In genomic region chr10:76981251-76981650, GRCh38 we compare ENCODE assay signal across 11 cellular contexts.
A peak's percentile ranks its signal among the peaks of the same experiment; 100 is the strongest.
DNase-seq lines count a peak whose midpoint lies in the region; ATAC-seq and TF ChIP-seq lines count a peak whose summit lies in the region.
"Had no signal": no experiment of that assay in that cellular context is flagged by ENCODE, and none has a peak within 500 bp of the region (broad histone marks: within the 10 kb centered on the region; RNA-seq: fewer than 3 reads in every experiment).

No MANE protein-coding gene starts in this region.

- TF ChIP-seq CTCF in WTC11 (IDR thresholded peaks at IDR 0.05) (no peak), nephron (IDR thresholded peaks at IDR 0.05; ENCODE audit: unreplicated experiment in 3 of 3) (no peak)

- DNase-seq in NCI-H146 (lab: John Stamatoyannopoulos, UW), result peak; percentile 92
- peak; percentile 61 for DNase-seq in NCI-H2227 treated with DMSO at 0.1 percent for 48 hours (lab: John Stamatoyannopoulos, UW)
- DNase-seq in WTC11 (ENCODE audit: low spot score), result no peak
- no peak for DNase-seq in NCI-H1417 (lab: John Stamatoyannopoulos, UW)
- DNase-seq in HuH-7 (ENCODE audit: low spot score), result no peak
- no peak for DNase-seq in NCI-H1694 (lab: John Stamatoyannopoulos, UW)
- DNase-seq: CD4-positive, alpha-beta memory T cell; DMS79 had no signal

- H3K9me3 Mint-ChIP-seq in WTC11 (no peaks in the 10 kb centered on the region), nephron (no peaks in the 10 kb centered on the region)
- H3K9me3 Mint-ChIP-seq: CD4-positive, alpha-beta memory T cell had no signal

- POLR2A ChIA-PET in WTC11 (lab: Charles Lee), result no interaction called here

- CTCF ChIA-PET in WTC11 (lab: Charles Lee), result no interaction called here

- no peak overlapping the region for H3K27ac Mint-ChIP-seq in WTC11
- peak overlapping the region in 2 of 3 experiments; percentile 9 to 18 for H3K27ac Mint-ChIP-seq in nephron
- H3K27ac Mint-ChIP-seq: B cell; CD4-positive, alpha-beta memory T cell had no signal

- H3K4me3 Mint-ChIP-seq in WTC11 (no peak overlapping the region), nephron (no peak overlapping the region)
- H3K4me3 Mint-ChIP-seq: B cell; CD4-positive, alpha-beta memory T cell had no signal

- H3K27me3 Mint-ChIP-seq in WTC11 (ENCODE audit: low read depth) (no peaks in the 10 kb centered on the region), nephron (ENCODE audit: low read depth) (peaks cover 15% of the 10 kb centered on the region)
- H3K27me3 Mint-ChIP-seq: B cell; CD4-positive, alpha-beta memory T cell had no signal

- peaks cover 17% of the 10 kb centered on the region for H3K4me1 Mint-ChIP-seq in WTC11
- H3K4me1 Mint-ChIP-seq in nephron, result peaks cover 61% of the 10 kb centered on the region
- H3K4me1 Mint-ChIP-seq: B cell; CD4-positive, alpha-beta memory T cell had no signal

- ATAC-seq in WTC11 (peak; percentile 27; the same call in 1 of the 2 replicates), HG02884 (IDR thresholded peaks at IDR 0.05; ENCODE audit: unreplicated experiment) (no peak)

- H3K36me3 Mint-ChIP-seq in WTC11 (no peaks in the 10 kb centered on the region), nephron (ENCODE audit: low read depth) (no peaks in the 10 kb centered on the region)
- H3K36me3 Mint-ChIP-seq: CD4-positive, alpha-beta memory T cell had no signal

TF ChIP-seq in WTC11, 78 proteins besides CTCF, POLR2A, EP300 and RAD21:
- TF ChIP-seq NFE2L1 (CRISPR knock-in tag; IDR thresholded peaks at IDR 0.05), result no peak
- no peak for TF ChIP-seq ZNF121 (CRISPR knock-in tag; IDR thresholded peaks at IDR 0.05)
- TF ChIP-seq ZNF138 (CRISPR knock-in tag; conservative IDR thresholded peaks at IDR 0.05), result no peak
- TF ChIP-seq, protein P1, sequence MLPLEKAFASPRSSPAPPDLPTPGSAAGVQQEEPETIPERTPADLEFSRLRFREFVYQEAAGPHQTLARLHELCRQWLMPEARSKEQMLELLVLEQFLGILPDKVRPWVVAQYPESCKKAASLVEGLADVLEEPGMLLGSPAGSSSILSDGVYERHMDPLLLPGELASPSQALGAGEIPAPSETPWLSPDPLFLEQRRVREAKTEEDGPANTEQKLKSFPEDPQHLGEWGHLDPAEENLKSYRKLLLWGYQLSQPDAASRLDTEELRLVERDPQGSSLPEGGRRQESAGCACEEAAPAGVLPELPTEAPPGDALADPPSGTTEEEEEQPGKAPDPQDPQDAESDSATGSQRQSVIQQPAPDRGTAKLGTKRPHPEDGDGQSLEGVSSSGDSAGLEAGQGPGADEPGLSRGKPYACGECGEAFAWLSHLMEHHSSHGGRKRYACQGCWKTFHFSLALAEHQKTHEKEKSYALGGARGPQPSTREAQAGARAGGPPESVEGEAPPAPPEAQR (CRISPR knock-in tag; IDR thresholded peaks at IDR 0.05), result no peak
- TF ChIP-seq MXD4 (CRISPR knock-in tag; IDR thresholded peaks at IDR 0.05; ENCODE audit: borderline replicate concordance), result no peak
- TF ChIP-seq EMX1 (CRISPR knock-in tag; IDR thresholded peaks at IDR 0.05), result no peak
- TF ChIP-seq, protein P2, sequence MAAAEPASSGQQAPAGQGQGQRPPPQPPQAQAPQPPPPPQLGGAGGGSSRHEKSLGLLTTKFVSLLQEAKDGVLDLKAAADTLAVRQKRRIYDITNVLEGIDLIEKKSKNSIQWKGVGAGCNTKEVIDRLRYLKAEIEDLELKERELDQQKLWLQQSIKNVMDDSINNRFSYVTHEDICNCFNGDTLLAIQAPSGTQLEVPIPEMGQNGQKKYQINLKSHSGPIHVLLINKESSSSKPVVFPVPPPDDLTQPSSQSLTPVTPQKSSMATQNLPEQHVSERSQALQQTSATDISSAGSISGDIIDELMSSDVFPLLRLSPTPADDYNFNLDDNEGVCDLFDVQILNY (CRISPR knock-in tag; IDR thresholded peaks at IDR 0.05), result no peak
- no peak for TF ChIP-seq SOX15 (CRISPR knock-in tag; IDR thresholded peaks at IDR 0.05)
- no peak for TF ChIP-seq PREB (CRISPR knock-in tag; IDR thresholded peaks at IDR 0.05; ENCODE audit: borderline replicate concordance)
- TF ChIP-seq GTF2I (CRISPR knock-in tag; conservative IDR thresholded peaks at IDR 0.05), result no peak
- TF ChIP-seq GABPB1 (CRISPR knock-in tag; IDR thresholded peaks at IDR 0.05), result no peak
- TF ChIP-seq NFYB (CRISPR knock-in tag; conservative IDR thresholded peaks at IDR 0.05; ENCODE audit: low read depth), result no peak
- TF ChIP-seq ZMAT4 (CRISPR knock-in tag; IDR thresholded peaks at IDR 0.05), result no peak
- TF ChIP-seq GRHL2 (CRISPR knock-in tag; IDR thresholded peaks at IDR 0.05; ENCODE audit: insufficient replicate concordance, severe bottlenecking), result no peak
- no peak for TF ChIP-seq JAZF1 (CRISPR knock-in tag; IDR thresholded peaks at IDR 0.05)
- no peak for TF ChIP-seq FOXJ3 (CRISPR knock-in tag; IDR thresholded peaks at IDR 0.05; ENCODE audit: borderline replicate concordance)
- TF ChIP-seq SP1 (CRISPR knock-in tag; conservative IDR thresholded peaks at IDR 0.05), result no peak

Comparison
In these comparisons a context has a peak if more than half of its experiments do, and no peak if none do; other contexts are left out.
1. DNase-seq: peak in NCI-H146 (single experiment) and NCI-H2227 treated with DMSO at 0.1 percent for 48 hours (single experiment); none in WTC11 (single experiment), NCI-H1417 (0 of 3), HuH-7 (single experiment) and NCI-H1694 (single experiment).